Comparison of ENCODE assay signal across 8 cellular contexts in the genomic region with DNA sequence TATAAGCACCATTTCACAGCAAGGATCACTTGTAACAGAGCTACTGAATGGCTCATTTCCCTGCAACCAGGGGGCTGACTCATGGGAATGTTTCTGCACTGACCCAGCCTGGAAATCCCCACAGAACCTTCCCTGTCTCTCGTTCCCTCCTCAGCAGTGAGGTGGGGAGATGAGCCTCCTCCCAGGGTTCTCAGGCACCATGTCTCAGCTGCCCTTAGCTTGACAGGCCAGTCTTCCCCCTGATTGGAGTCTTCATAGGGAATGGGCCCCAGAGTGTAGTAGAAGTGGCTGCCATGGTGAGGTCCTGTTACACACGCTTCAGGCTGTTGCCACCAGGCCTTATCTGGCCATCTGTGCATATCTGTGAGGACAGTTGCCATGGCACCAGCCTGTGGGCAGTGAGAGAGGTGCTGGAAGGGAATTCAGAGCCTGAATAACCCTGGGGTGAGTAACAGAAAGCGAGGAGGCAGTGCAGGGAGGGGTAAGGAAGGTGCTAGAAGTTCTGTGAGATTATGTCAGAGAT.
DNase-seq lines count a peak whose midpoint lies in the region; ATAC-seq and TF ChIP-seq lines count a peak whose summit lies in the region.

No MANE protein-coding gene starts in this region.

- no peaks in the 10 kb centered on the region for H3K4me1 ChIP-seq in right cardiac atrium (ENCODE audit: control insufficient read depth, insufficient read depth, low read length)
- peaks cover 40% of the 10 kb centered on the region for H3K4me1 ChIP-seq in osteoblast (ENCODE audit: insufficient read depth, low read length)
- H3K4me1 ChIP-seq in CD4-positive, alpha-beta memory T cell (ENCODE audit: insufficient read depth, low read length), result no peaks in the 10 kb centered on the region

- H3K27me3 Mint-ChIP-seq in chondrocyte (ENCODE audit: low read depth), result no peaks in the 10 kb centered on the region
- H3K27me3 Mint-ChIP-seq in CD4-positive, alpha-beta memory T cell, result peaks cover 10 to 11% of the 10 kb centered on the region in 2 donors

- H3K36me3 ChIP-seq in osteoblast (ENCODE audit: insufficient read depth, low read length), result no peaks in the 10 kb centered on the region
- H3K36me3 ChIP-seq in CD4-positive, alpha-beta memory T cell (ENCODE audit: insufficient read depth, low read length), result no peaks in the 10 kb centered on the region

- POLR2A ChIA-PET in CD4-positive, alpha-beta memory T cell (lab: Charles Lee; ENCODE audit: partially characterized antibody), result no interaction called here

- H3K27me3 ChIP-seq in right cardiac atrium (ENCODE audit: control insufficient read depth, insufficient read depth), result no peaks in the 10 kb centered on the region
- no peaks in the 10 kb centered on the region for H3K27me3 ChIP-seq in osteoblast (ENCODE audit: insufficient read depth, low read length)
- H3K27me3 ChIP-seq in CD4-positive, alpha-beta memory T cell (ENCODE audit: insufficient read depth, low read length), result no peaks in the 10 kb centered on the region

- H3K4me1 Mint-ChIP-seq in chondrocyte (ENCODE audit: low read depth), result peaks cover 43% of the 10 kb centered on the region
- no peaks in the 10 kb centered on the region for H3K4me1 Mint-ChIP-seq in CD4-positive, alpha-beta memory T cell

- no peak for DNase-seq in right cardiac atrium
- no peak for DNase-seq in cardiac septum (ENCODE audit: low spot score)
- peak; percentile 14 for DNase-seq in NCI-H1092 treated with DMSO at 0.1 percent for 48 hours (lab: John Stamatoyannopoulos, UW)
- DNase-seq in chondrocyte (ENCODE audit: low spot score), result no peak
- peak; percentile 88 for DNase-seq in osteoblast (ENCODE audit: insufficient read length, low spot score, missing footprints)
- DNase-seq in CD4-positive, alpha-beta memory T cell, result no peak
- DNase-seq in Right ventricle myocardium superior, result no peak

- ATAC-seq in right cardiac atrium (peak; percentile 38 to 64), GM19395 (IDR thresholded peaks at IDR 0.05; ENCODE audit: unreplicated experiment) (no peak), Right ventricle myocardium superior (ENCODE audit: poor library complexity) (no peak)

- H3K27ac ChIP-seq in right cardiac atrium (ENCODE audit: low read length), result no peak overlapping the region
- H3K27ac ChIP-seq in osteoblast (ENCODE audit: low read depth, low read length), result peak overlapping the region; percentile 96
- H3K27ac ChIP-seq in CD4-positive, alpha-beta memory T cell (ENCODE audit: low read depth, low read length), result no peak overlapping the region

- H3K27ac Mint-ChIP-seq in chondrocyte (ENCODE audit: unreplicated experiment), result peak overlapping the region; percentile 91
- H3K27ac Mint-ChIP-seq in CD4-positive, alpha-beta memory T cell, result no peak overlapping the region

- no peaks in the 10 kb centered on the region for H3K36me3 Mint-ChIP-seq in chondrocyte (ENCODE audit: low read depth)
- no peaks in the 10 kb centered on the region for H3K36me3 Mint-ChIP-seq in CD4-positive, alpha-beta memory T cell

- CTCF ChIA-PET in CD4-positive, alpha-beta memory T cell (lab: Charles Lee; ENCODE audit: partially characterized antibody), result no interaction called here

- H3K4me2 ChIP-seq in osteoblast (ENCODE audit: insufficient read depth, low read length), result peak overlapping the region; percentile 49

- H3K4me3 ChIP-seq in right cardiac atrium (ENCODE audit: low read length) (no peak overlapping the region), osteoblast (ENCODE audit: insufficient read depth, low read length) (peak overlapping the region; percentile 6)
- no peak overlapping the region for H3K4me3 ChIP-seq in CD4-positive, alpha-beta memory T cell (ENCODE audit: low read length in 2 of 2)

- H3K4me3 Mint-ChIP-seq in chondrocyte (ENCODE audit: unreplicated experiment), result no peak overlapping the region
- no peak overlapping the region for H3K4me3 Mint-ChIP-seq in CD4-positive, alpha-beta memory T cell

- H3K79me2 ChIP-seq in osteoblast (ENCODE audit: insufficient read depth, low read length), result no peaks in the 10 kb centered on the region

- no peaks in the 10 kb centered on the region for H3K9me3 ChIP-seq in right cardiac atrium (ENCODE audit: control insufficient read depth, low read length)
- no peaks in the 10 kb centered on the region for H3K9me3 ChIP-seq in osteoblast (ENCODE audit: low read depth, low read length)
- no peaks in the 10 kb centered on the region for H3K9me3 ChIP-seq in CD4-positive, alpha-beta memory T cell (ENCODE audit: control insufficient read depth in 1 of 2, low read length in 2 of 2)

- intact Hi-C loops in right cardiac atrium (cut with DNase I) (no loop called here), cardiac septum (cut with DNase I) (no loop called here), Right ventricle myocardium superior (cut with DNase I) (no loop called here)
- intact Hi-C loops in CD4-positive, alpha-beta memory T cell (cut with micrococcal nuclease), result no loop called here

- H2AFZ ChIP-seq in osteoblast (ENCODE audit: low read length), result peak overlapping the region; percentile 77

- H3K9me3 Mint-ChIP-seq in chondrocyte (ENCODE audit: low read depth), result no peaks in the 10 kb centered on the region
- no peaks in the 10 kb centered on the region for H3K9me3 Mint-ChIP-seq in CD4-positive, alpha-beta memory T cell

- 66% methylated on average over 3 of the region's 3 CpGs for WGBS in right cardiac atrium

- no peaks in the 10 kb centered on the region for H4K20me1 ChIP-seq in osteoblast (ENCODE audit: insufficient read depth, low read length)

- TF ChIP-seq CTCF in chondrocyte (IDR thresholded peaks at IDR 0.05) (peak; percentile 8), osteoblast (IDR thresholded peaks at IDR 0.05; ENCODE audit: extremely low read depth, low read depth, low read length) (no peak)

Comparison
In these comparisons a context has a peak if more than half of its experiments do, and no peak if none do; other contexts are left out.
1. ATAC-seq: peak in right cardiac atrium (2 of 2); none in GM19395 (single experiment) and Right ventricle myocardium superior (single experiment).
2. DNase-seq: peak in NCI-H1092 treated with DMSO at 0.1 percent for 48 hours (single experiment) and osteoblast (single experiment); none in right cardiac atrium (0 of 3), cardiac septum (single experiment), chondrocyte (single experiment), CD4-positive, alpha-beta memory T cell (0 of 5) and Right ventricle myocardium superior (single experiment).